12 cellular contexts compared by ENCODE assay signal in genomic region chr1:119079881-119080280, GRCh38.
"Had no signal": no experiment of that assay in that cellular context is flagged by ENCODE, and none has a peak within 500 bp of the region (broad histone marks: within the 10 kb centered on the region; RNA-seq: fewer than 3 reads in every experiment).

No MANE protein-coding gene starts in this region.

- H3K27ac ChIP-seq: prostate gland, right lobe of liver had no signal

- DNase-seq: activated CD4-positive, alpha-beta T cell treated with anti-CD3 and anti-CD28 coated beads, Interleukin-2, amount 10 ng/mL, durations not matched to agents 24 days and 14 days; activated naive CD4-positive, alpha-beta T cell treated with anti-CD3 and anti-CD28 coated beads, Interleukin-2, amount 50 U/mL, for 16 hours; effector CD4-positive, alpha-beta T cell; foreskin melanocyte; head of caudate nucleus; nucleus accumbens; right lobe of liver; stimulated activated CD4-positive, alpha-beta T cell treated with anti-CD3 and anti-CD28 coated beads, Interleukin-12 subunit alpha, Interleukin-12 subunit beta, amount 100 ng/mL, for 4 hours; stimulated activated naive CD4-positive, alpha-beta T cell treated with Interleukin-2 at 50 U/mL for 16 hours; T-helper 1 cell had no signal

- H3K4me1 ChIP-seq: prostate gland, right lobe of liver had no signal

- H3K9me3 ChIP-seq: prostate gland, right lobe of liver had no signal

- H3K36me3 ChIP-seq: prostate gland had no signal

- H3K27me3 ChIP-seq: right lobe of liver had no signal

- ATAC-seq: natural killer cell treated with Interleukin-12 subunit alpha and Interleukin-12 subunit beta and Interleukin-15 and Interleukin-18, amount 100 ng/mL, for 72 hours; right lobe of liver had no signal

- H3K4me3 ChIP-seq: prostate gland, right lobe of liver had no signal
